In the genomic region with DNA sequence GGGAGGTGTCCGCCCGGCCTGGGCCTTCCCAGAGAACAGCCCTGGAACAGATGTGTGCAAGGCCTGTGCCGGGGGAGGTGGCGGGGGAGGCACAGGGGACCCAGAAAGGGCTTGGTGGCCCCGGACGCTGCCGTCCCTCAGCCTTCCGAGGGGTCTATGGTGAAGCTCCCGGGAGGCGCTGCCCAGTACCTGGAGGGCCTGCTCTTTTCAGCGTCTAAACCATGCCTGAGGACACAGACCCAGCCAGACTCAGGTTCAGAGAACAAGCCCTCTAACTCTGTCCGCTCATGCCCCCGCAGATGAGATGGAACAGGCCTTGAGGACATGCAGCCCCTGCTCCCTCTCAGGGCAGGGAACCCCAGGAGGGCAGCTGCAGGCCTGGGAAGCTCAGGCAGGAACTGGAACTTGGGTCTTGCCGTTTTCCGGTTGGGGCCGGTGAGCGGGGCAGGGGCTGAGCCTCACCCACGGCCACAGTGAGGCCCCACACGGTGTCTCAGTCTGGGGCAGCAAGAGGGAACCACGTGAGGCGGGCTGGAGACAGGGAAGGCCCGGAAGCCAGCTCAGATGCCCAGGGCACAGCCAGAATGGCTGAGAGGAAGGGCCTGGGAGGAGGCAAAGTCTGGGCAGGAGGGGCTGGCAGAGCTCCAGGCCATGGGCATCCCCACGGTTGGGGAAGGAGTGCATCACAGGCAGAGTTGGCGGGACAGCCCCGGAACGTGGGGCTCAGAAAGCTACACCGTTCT, we compare ENCODE assay signal across 8 cellular contexts. TPM values are rescaled to one million over a fixed set of nuclear protein-coding genes. Genes with fewer than 3 reads are reported as not detected.
DNase-seq lines count a peak whose midpoint lies in the region; ATAC-seq and TF ChIP-seq lines count a peak whose summit lies in the region.

No MANE protein-coding gene starts in this region.

- no peak overlapping the region for H2BK120ac ChIP-seq in mesendoderm (ENCODE audit: low read depth, low read length)

- H3K27ac Mint-ChIP-seq in T-cell: peak overlapping the region; percentile 57 to 77

- peaks cover 44 to 63% (median 63%) of the 10 kb centered on the region in 3 donors for H3K4me1 Mint-ChIP-seq in T-cell

- no peak overlapping the region for H2BK15ac ChIP-seq in mesendoderm (replicated peaks; ENCODE audit: low read depth)

- no peak overlapping the region for H4K8ac ChIP-seq in mesendoderm (ENCODE audit: low read depth, low read length)

- no peaks in the 10 kb centered on the region for H3K4me1 ChIP-seq in mesendoderm (ENCODE audit: control insufficient read depth, low read depth, low read length)

- H3K27me3 Mint-ChIP-seq in T-cell: no peaks in the 10 kb centered on the region

- H3K4me3 ChIP-seq in coronary artery (peak overlapping the region; percentile 43), mesendoderm (ENCODE audit: low read length) (no peak overlapping the region)

- H2BK5ac ChIP-seq in mesendoderm (ENCODE audit: low read length): no peak overlapping the region

- DNase-seq in H4 (ENCODE audit: low spot score) (peak; percentile 87), T-cell (peak in 2 of 34 experiments; percentile 31 to 38), coronary artery (ENCODE audit: low spot score) (peak; percentile 86), lung microvascular endothelial cell (ENCODE audit: low read depth in 2 of 2) (peak; percentile 57 to 84), substantia nigra (lab: John Stamatoyannopoulos, UW) (peak in 40 of 49 donors; percentile 30 to 88 (median 65)), mesendoderm (no peak)

- H3K27ac ChIP-seq in coronary artery: peak overlapping the region; percentile 72 to 86
- peak overlapping the region; percentile 46 for H3K27ac ChIP-seq in substantia nigra (ENCODE audit: low read depth, low read length, poor library complexity, severe bottlenecking)
- H3K27ac ChIP-seq in mesendoderm (ENCODE audit: low read depth, low read length): no peak overlapping the region

- CTCF ChIA-PET in T-cell (lab: Charles Lee): no interaction called here

- H3K23ac ChIP-seq in mesendoderm (ENCODE audit: low read length): no peak overlapping the region

- H3K36me3 ChIP-seq in mesendoderm (ENCODE audit: control insufficient read depth, insufficient read depth, low read length): peaks cover 21% of the 10 kb centered on the region

- no CpG with 5 or more reads among the region's 27 CpGs for WGBS in mesendoderm (ENCODE audit: extremely low coverage, insufficient coverage, low lambda C conversion rate)

- H3K9ac ChIP-seq in mesendoderm (ENCODE audit: low read length): no peak overlapping the region

- no peaks in the 10 kb centered on the region for H3K9me3 Mint-ChIP-seq in T-cell

- H3K4me2 ChIP-seq in mesendoderm (ENCODE audit: low read length): no peak overlapping the region

- no peak overlapping the region for H4K5ac ChIP-seq in mesendoderm (ENCODE audit: low read length)

- H3K4ac ChIP-seq in mesendoderm (ENCODE audit: low read depth, low read length): no peak overlapping the region

- ATAC-seq in T-cell (replicated peaks in 1 of 4) (peak in 1 of 4 experiments; percentile 11), GM21367 (IDR thresholded peaks at IDR 0.05; ENCODE audit: unreplicated experiment) (no peak), HG03460 (IDR thresholded peaks at IDR 0.05; ENCODE audit: unreplicated experiment) (no peak)

- peaks cover 26% of the 10 kb centered on the region for H3K36me3 Mint-ChIP-seq in T-cell

- TF ChIP-seq CTCF in coronary artery (IDR thresholded peaks at IDR 0.05): no peak

- no peak overlapping the region for H2AK5ac ChIP-seq in mesendoderm (ENCODE audit: low read length)

- H3K56ac ChIP-seq in mesendoderm (ENCODE audit: low read length): no peak overlapping the region

- peak overlapping the region in 1 of 3 donors; percentile 81 for H3K4me3 Mint-ChIP-seq in T-cell

- H3K27me3 ChIP-seq in mesendoderm (ENCODE audit: insufficient read depth, low read length, poor library complexity): no peaks in the 10 kb centered on the region

- no peak overlapping the region for H3K18ac ChIP-seq in mesendoderm (ENCODE audit: low read length)

- peaks cover 12% of the 10 kb centered on the region for H3K79me1 ChIP-seq in mesendoderm (ENCODE audit: low read length)

- H3K79me2 ChIP-seq in mesendoderm (ENCODE audit: control insufficient read depth, insufficient read depth, low read length): peaks cover 6% of the 10 kb centered on the region

- POLR2A ChIA-PET in T-cell (lab: Charles Lee): interaction anchor here in 1 of 2 donors (0.6 kb wide), 1 partner anchor 26 kb away, joined by 4 read pairs; no protein-coding TSS in a partner anchor

RNA-seq across cellular contexts. Expression of gene SLC16A3, which starts 12.5 kb away (rescaled TPM):
- 22.2 and 30.0 TPM in 2 replicates for total RNA-seq in H4 (2014; rRNA removed; shearing (Covaris generic))
- 10 to 100 TPM; 31.9 to 47.3 (median 40.9) TPM for total RNA-seq in T-cell
- total RNA-seq in lung microvascular endothelial cell: 67.8 and 135 TPM in 2 replicates
- 1.9 TPM for polyA plus RNA-seq in mesendoderm (2013, experiment 1 of 2)
- 1.6 TPM for polyA plus RNA-seq in mesendoderm (2013, experiment 2 of 2)

RNA-seq across cellular contexts. Expression of gene CCDC57, which starts 28.7 kb away (rescaled TPM):
- 1.8 and 4.7 TPM in 2 replicates for total RNA-seq in H4 (2014; rRNA removed; shearing (Covaris generic))
- total RNA-seq in T-cell: 100 to 1,000 TPM in 3 of 5 donors, 10 to 100 TPM in 2; 86.4 to 127 (median 103) TPM
- total RNA-seq in lung microvascular endothelial cell: 2.0 and 3.4 TPM in 2 replicates
- polyA plus RNA-seq in mesendoderm (2013, experiment 1 of 2): 6.8 TPM
- polyA plus RNA-seq in mesendoderm (2013, experiment 2 of 2): 7.4 TPM

RNA-seq across cellular contexts. Expression of gene CSNK1D, which starts 32.1 kb away (rescaled TPM):
- total RNA-seq in H4 (2014; rRNA removed; shearing (Covaris generic)): 30.3 and 33.9 TPM in 2 replicates
- total RNA-seq in T-cell: 100 to 1,000 TPM; 177 to 273 (median 194) TPM
- 38.8 and 41.3 TPM in 2 replicates for total RNA-seq in lung microvascular endothelial cell
- 76.4 TPM for polyA plus RNA-seq in mesendoderm (2013, experiment 1 of 2)
- polyA plus RNA-seq in mesendoderm (2013, experiment 2 of 2): 75.9 TPM

Comparison
In these comparisons a context has a peak if more than half of its experiments do, and no peak if none do; other contexts are left out.
1. RNA of gene CCDC57, which starts 28.7 kb away (total RNA-seq): 86.4 to 127 TPM in T-cell; 1.8 to 4.7 TPM in H4 and 2.0 to 3.4 TPM in lung microvascular endothelial cell; every median in the first group is over 10 times any median in the second.